ENCODE assay signal across 21 cellular contexts in genomic region chr3:13204177-13204581, GRCh38.
DNase-seq lines count a peak whose midpoint lies in the region; ATAC-seq and TF ChIP-seq lines count a peak whose summit lies in the region.
"Had no signal": no experiment of that assay in that cellular context is flagged by ENCODE, and none has a peak within 500 bp of the region (broad histone marks: within the 10 kb centered on the region; RNA-seq: fewer than 3 reads in every experiment).

No MANE protein-coding gene starts in this region.

- H3K36me3 Mint-ChIP-seq in chondrocyte (ENCODE audit: low read depth) (peaks cover 2% of the 10 kb centered on the region), memory B cell (peaks cover 4% of the 10 kb centered on the region)
- H3K36me3 Mint-ChIP-seq: activated naive CD4-positive, alpha-beta T cell treated with anti-CD3 and anti-CD28 coated beads, Interleukin-2, amount 10 ng/mL, durations not matched to agents 7 days and 5 days; mesothelial cell of epicardium; natural killer cell had no signal

- peaks cover 75% of the 10 kb centered on the region for H3K27me3 Mint-ChIP-seq in stimulated activated naive CD8-positive, alpha-beta T cell treated with anti-CD3 and anti-CD28 coated beads, Interleukin-15, amount 100 ng/mL, for 72 hours
- H3K27me3 Mint-ChIP-seq in chondrocyte (ENCODE audit: low read depth) (peaks cover 47% of the 10 kb centered on the region), memory B cell (peaks cover 34% of the 10 kb centered on the region)

- ATAC-seq in stimulated activated naive CD8-positive, alpha-beta T cell treated with anti-CD3 and anti-CD28 coated beads, Interleukin-15, amount 100 ng/mL, for 72 hours = peak; percentile 43
- no peak for ATAC-seq in stimulated activated naive CD8-positive, alpha-beta T cell treated with anti-CD3 and anti-CD28 coated beads, Interleukin-15, Interleukin-2, amounts not matched to agents 100 U/mL and 50 U/mL, for 24 hours
- ATAC-seq in memory B cell (ENCODE audit: low read depth) = peak; percentile 56
- ATAC-seq in GM18873 (IDR thresholded peaks at IDR 0.05; ENCODE audit: low FRiP score, unreplicated experiment) = no peak
- no peak for ATAC-seq in GM21717 (IDR thresholded peaks at IDR 0.05; ENCODE audit: unreplicated experiment)
- ATAC-seq: foreskin keratinocyte, left colon, SK-N-SH treated with all-trans-retinoic acid at 6 μM for 48 hours had no signal

- peaks cover 17% of the 10 kb centered on the region for H3K4me1 Mint-ChIP-seq in stimulated activated naive CD8-positive, alpha-beta T cell treated with anti-CD3 and anti-CD28 coated beads, Interleukin-15, amount 100 ng/mL, for 72 hours
- H3K4me1 Mint-ChIP-seq in chondrocyte (ENCODE audit: low read depth) (no peaks in the 10 kb centered on the region), memory B cell (peaks cover 13% of the 10 kb centered on the region)
- H3K4me1 Mint-ChIP-seq: activated naive CD4-positive, alpha-beta T cell treated with anti-CD3 and anti-CD28 coated beads, Interleukin-2, amount 10 ng/mL, durations not matched to agents 7 days and 5 days; mesothelial cell of epicardium had no signal

- no peak for DNase-seq in stimulated activated naive CD8-positive, alpha-beta T cell treated with anti-CD3 and anti-CD28 coated beads, Interleukin-15, amount 100 ng/mL, for 72 hours
- no peak for DNase-seq in stimulated activated naive CD8-positive, alpha-beta T cell treated with anti-CD3 and anti-CD28 coated beads, Interleukin-15, Interleukin-2, amounts not matched to agents 100 U/mL and 50 U/mL, for 24 hours
- DNase-seq in chondrocyte (ENCODE audit: low spot score) (peak; percentile 87), memory B cell (ENCODE audit: low spot score in 2 of 2) (no peak), NCI-H526 treated with DMSO at 0.1 percent for 48 hours (lab: John Stamatoyannopoulos, UW) (no peak), SHP77 treated with DMSO at 0.1 percent for 48 hours (lab: John Stamatoyannopoulos, UW) (no peak)
- DNase-seq: activated naive CD4-positive, alpha-beta T cell treated with anti-CD3 and anti-CD28 coated beads, Interleukin-2, amount 10 ng/mL, durations not matched to agents 7 days and 5 days; Caco-2; colonic mucosa; DMS79; foreskin keratinocyte; GDM1; KBM-7; left colon; natural killer cell; NCI-H2029 treated with DMSO at 0.1 percent for 48 hours; NCI-H774 had no signal

- peak overlapping the region in 1 of 2 donors; percentile 47 for H3K4me3 Mint-ChIP-seq in stimulated activated naive CD8-positive, alpha-beta T cell treated with anti-CD3 and anti-CD28 coated beads, Interleukin-15, amount 100 ng/mL, for 72 hours
- H3K4me3 Mint-ChIP-seq in chondrocyte (ENCODE audit: unreplicated experiment) = no peak overlapping the region
- H3K4me3 Mint-ChIP-seq in memory B cell = peak overlapping the region; percentile 19
- H3K4me3 Mint-ChIP-seq: activated naive CD4-positive, alpha-beta T cell treated with anti-CD3 and anti-CD28 coated beads, Interleukin-2, amount 10 ng/mL, durations not matched to agents 7 days and 5 days; mesothelial cell of epicardium; natural killer cell had no signal

- TF ChIP-seq CTCF in chondrocyte (IDR thresholded peaks at IDR 0.05) = no peak

- H3K9me3 Mint-ChIP-seq in stimulated activated naive CD8-positive, alpha-beta T cell treated with anti-CD3 and anti-CD28 coated beads, Interleukin-15, amount 100 ng/mL, for 72 hours = no peaks in the 10 kb centered on the region
- H3K9me3 Mint-ChIP-seq in chondrocyte (ENCODE audit: low read depth) (no peaks in the 10 kb centered on the region), memory B cell (peaks cover 2% of the 10 kb centered on the region)
- H3K9me3 Mint-ChIP-seq: activated naive CD4-positive, alpha-beta T cell treated with anti-CD3 and anti-CD28 coated beads, Interleukin-2, amount 10 ng/mL, durations not matched to agents 7 days and 5 days; mesothelial cell of epicardium; natural killer cell had no signal

- H3K27ac Mint-ChIP-seq in stimulated activated naive CD8-positive, alpha-beta T cell treated with anti-CD3 and anti-CD28 coated beads, Interleukin-15, amount 100 ng/mL, for 72 hours = no peak overlapping the region
- H3K27ac Mint-ChIP-seq in chondrocyte (ENCODE audit: unreplicated experiment) (no peak overlapping the region), memory B cell (no peak overlapping the region)
- H3K27ac Mint-ChIP-seq: activated naive CD4-positive, alpha-beta T cell treated with anti-CD3 and anti-CD28 coated beads, Interleukin-2, amount 10 ng/mL, durations not matched to agents 7 days and 5 days; mesothelial cell of epicardium; natural killer cell had no signal

Comparison
In these comparisons a context has a peak if more than half of its experiments do, and no peak if none do; other contexts are left out.
1. ATAC-seq: peak in stimulated activated naive CD8-positive, alpha-beta T cell treated with anti-CD3 and anti-CD28 coated beads, Interleukin-15, amount 100 ng/mL, for 72 hours (single experiment) and memory B cell (single experiment); none in stimulated activated naive CD8-positive, alpha-beta T cell treated with anti-CD3 and anti-CD28 coated beads, Interleukin-15, Interleukin-2, amounts not matched to agents 100 U/mL and 50 U/mL, for 24 hours (single experiment), GM18873 (single experiment) and GM21717 (single experiment).